15 cellular contexts compared by ENCODE assay signal in the genomic region with DNA sequence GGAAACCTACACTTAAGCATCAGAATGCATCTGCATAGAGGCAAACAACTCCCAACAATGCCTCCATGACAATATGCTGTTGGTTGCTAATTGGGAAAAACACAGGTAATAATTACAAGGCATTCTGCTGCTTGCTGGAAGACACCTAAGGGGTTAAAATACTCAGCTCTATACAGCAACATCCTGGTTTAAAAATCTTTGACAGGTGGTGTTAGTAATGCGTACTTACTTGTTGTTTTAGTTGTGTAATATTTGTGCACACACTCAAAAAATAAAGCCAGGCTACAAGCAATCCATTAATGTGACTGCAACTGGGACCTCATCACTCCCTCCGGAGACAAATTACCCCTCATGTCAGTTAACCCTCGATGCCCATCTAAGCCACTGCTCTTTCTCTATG.
DNase-seq lines count a peak whose midpoint lies in the region; ATAC-seq and TF ChIP-seq lines count a peak whose summit lies in the region.
"Had no signal": no experiment of that assay in that cellular context is flagged by ENCODE, and none has a peak within 500 bp of the region (broad histone marks: within the 10 kb centered on the region; RNA-seq: fewer than 3 reads in every experiment).

No MANE protein-coding gene starts in this region.

- no peak overlapping the region for H3K27ac ChIP-seq in ascending aorta
- H3K27ac ChIP-seq: HL-60 had no signal

- no peaks in the 10 kb centered on the region for H3K36me3 Mint-ChIP-seq in activated naive CD4-positive, alpha-beta T cell treated with anti-CD3 and anti-CD28 coated beads, Interleukin-2, amount 10 ng/mL, durations not matched to agents 7 days and 5 days
- no peaks in the 10 kb centered on the region for H3K36me3 Mint-ChIP-seq in activated naive CD4-positive, alpha-beta T cell treated with anti-CD3 and anti-CD28 coated beads for 36 hours (ENCODE audit: low read depth)
- H3K36me3 Mint-ChIP-seq: CD4-positive, alpha-beta memory T cell had no signal

- intact Hi-C loops in activated naive CD4-positive, alpha-beta T cell treated with anti-CD3 and anti-CD28 coated beads for 36 hours (cut with micrococcal nuclease) = no loop called here
- intact Hi-C loops in ascending aorta (cut with DNase I) = no loop called here

- H3K9me3 ChIP-seq in ascending aorta = no peaks in the 10 kb centered on the region
- H3K9me3 ChIP-seq: BE2C had no signal

- H3K4me3 Mint-ChIP-seq in activated naive CD4-positive, alpha-beta T cell treated with anti-CD3 and anti-CD28 coated beads, Interleukin-2, amount 10 ng/mL, durations not matched to agents 7 days and 5 days = no peak overlapping the region
- no peak overlapping the region for H3K4me3 Mint-ChIP-seq in activated naive CD4-positive, alpha-beta T cell treated with anti-CD3 and anti-CD28 coated beads for 36 hours
- H3K4me3 Mint-ChIP-seq in stimulated activated naive CD8-positive, alpha-beta T cell treated with anti-CD3 and anti-CD28 coated beads, Interleukin-15, amount 100 ng/mL, for 72 hours = no peak overlapping the region
- H3K4me3 Mint-ChIP-seq: CD4-positive, alpha-beta memory T cell; T-helper 17 cell had no signal

- peak overlapping the region; percentile 61 for H3K27ac Mint-ChIP-seq in activated naive CD4-positive, alpha-beta T cell treated with anti-CD3 and anti-CD28 coated beads, Interleukin-2, amount 10 ng/mL, durations not matched to agents 7 days and 5 days
- H3K27ac Mint-ChIP-seq in activated naive CD4-positive, alpha-beta T cell treated with anti-CD3 and anti-CD28 coated beads for 36 hours = no peak overlapping the region
- no peak overlapping the region for H3K27ac Mint-ChIP-seq in stimulated activated naive CD8-positive, alpha-beta T cell treated with anti-CD3 and anti-CD28 coated beads, Interleukin-15, amount 100 ng/mL, for 72 hours
- H3K27ac Mint-ChIP-seq: CD4-positive, alpha-beta memory T cell; T-helper 17 cell had no signal

- H3K36me3 ChIP-seq in ascending aorta = no peaks in the 10 kb centered on the region
- H3K36me3 ChIP-seq: BE2C had no signal

- no peak overlapping the region for H3K4me3 ChIP-seq in ascending aorta
- H3K4me3 ChIP-seq: K562 had no signal

- no peaks in the 10 kb centered on the region for H3K4me1 Mint-ChIP-seq in activated naive CD4-positive, alpha-beta T cell treated with anti-CD3 and anti-CD28 coated beads, Interleukin-2, amount 10 ng/mL, durations not matched to agents 7 days and 5 days
- H3K4me1 Mint-ChIP-seq in activated naive CD4-positive, alpha-beta T cell treated with anti-CD3 and anti-CD28 coated beads for 36 hours (ENCODE audit: low read depth) = peaks cover 18% of the 10 kb centered on the region
- H3K4me1 Mint-ChIP-seq in stimulated activated naive CD8-positive, alpha-beta T cell treated with anti-CD3 and anti-CD28 coated beads, Interleukin-15, amount 100 ng/mL, for 72 hours = peaks cover 18% of the 10 kb centered on the region
- H3K4me1 Mint-ChIP-seq: CD4-positive, alpha-beta memory T cell; T-helper 17 cell had no signal

- DNase-seq in activated naive CD4-positive, alpha-beta T cell treated with anti-CD3 and anti-CD28 coated beads, Interleukin-2, amount 10 ng/mL, durations not matched to agents 7 days and 5 days = no peak
- no peak for DNase-seq in activated naive CD4-positive, alpha-beta T cell treated with anti-CD3 and anti-CD28 coated beads for 36 hours
- DNase-seq in NCI-H1417 treated with DMSO at 0.1 percent for 48 hours (lab: John Stamatoyannopoulos, UW) = peak; percentile 5
- no peak for DNase-seq in stimulated activated naive CD8-positive, alpha-beta T cell treated with anti-CD3 and anti-CD28 coated beads, Interleukin-15, amount 100 ng/mL, for 72 hours
- no peak for DNase-seq in hypothalamus (lab: John Stamatoyannopoulos, UW)
- DNase-seq in ascending aorta (ENCODE audit: low spot score in 2 of 2) = no peak
- DNase-seq: BE2C; CD4-positive, alpha-beta memory T cell; DMS79 treated with DMSO at 0.1 percent for 48 hours; HCEC 1CT; NCI-H2107; T-helper 17 cell had no signal

- H3K9me3 Mint-ChIP-seq in activated naive CD4-positive, alpha-beta T cell treated with anti-CD3 and anti-CD28 coated beads, Interleukin-2, amount 10 ng/mL, durations not matched to agents 7 days and 5 days = no peaks in the 10 kb centered on the region
- H3K9me3 Mint-ChIP-seq in activated naive CD4-positive, alpha-beta T cell treated with anti-CD3 and anti-CD28 coated beads for 36 hours = no peaks in the 10 kb centered on the region
- no peaks in the 10 kb centered on the region for H3K9me3 Mint-ChIP-seq in stimulated activated naive CD8-positive, alpha-beta T cell treated with anti-CD3 and anti-CD28 coated beads, Interleukin-15, amount 100 ng/mL, for 72 hours
- H3K9me3 Mint-ChIP-seq: CD4-positive, alpha-beta memory T cell had no signal

- no peaks in the 10 kb centered on the region for H3K27me3 ChIP-seq in ascending aorta
- H3K27me3 ChIP-seq: BE2C had no signal

- TF ChIP-seq CTCF in ascending aorta (IDR thresholded peaks at IDR 0.05) = no peak

- peak; percentile 52 for ATAC-seq in esophagus mucosa
- no peak for ATAC-seq in stimulated activated naive CD8-positive, alpha-beta T cell treated with anti-CD3 and anti-CD28 coated beads, Interleukin-15, amount 100 ng/mL, for 72 hours
- ATAC-seq: K562, T-helper 17 cell had no signal

- peaks cover 6% of the 10 kb centered on the region for H3K27me3 Mint-ChIP-seq in activated naive CD4-positive, alpha-beta T cell treated with anti-CD3 and anti-CD28 coated beads, Interleukin-2, amount 10 ng/mL, durations not matched to agents 7 days and 5 days
- peaks cover 13% of the 10 kb centered on the region for H3K27me3 Mint-ChIP-seq in activated naive CD4-positive, alpha-beta T cell treated with anti-CD3 and anti-CD28 coated beads for 36 hours (ENCODE audit: low read depth)
- peaks cover 8% of the 10 kb centered on the region for H3K27me3 Mint-ChIP-seq in stimulated activated naive CD8-positive, alpha-beta T cell treated with anti-CD3 and anti-CD28 coated beads, Interleukin-15, amount 100 ng/mL, for 72 hours

- CTCF ChIA-PET in activated naive CD4-positive, alpha-beta T cell treated with anti-CD3 and anti-CD28 coated beads, Interleukin-2, amount 10 ng/mL, durations not matched to agents 7 days and 5 days (lab: Charles Lee) = no interaction called here
- CTCF ChIA-PET in activated naive CD4-positive, alpha-beta T cell treated with anti-CD3 and anti-CD28 coated beads for 36 hours (lab: Charles Lee) = no interaction called here

- H3K4me1 ChIP-seq in ascending aorta = no peaks in the 10 kb centered on the region
